Comparison of ENCODE assay signal across 1 cellular context in the genomic region with DNA sequence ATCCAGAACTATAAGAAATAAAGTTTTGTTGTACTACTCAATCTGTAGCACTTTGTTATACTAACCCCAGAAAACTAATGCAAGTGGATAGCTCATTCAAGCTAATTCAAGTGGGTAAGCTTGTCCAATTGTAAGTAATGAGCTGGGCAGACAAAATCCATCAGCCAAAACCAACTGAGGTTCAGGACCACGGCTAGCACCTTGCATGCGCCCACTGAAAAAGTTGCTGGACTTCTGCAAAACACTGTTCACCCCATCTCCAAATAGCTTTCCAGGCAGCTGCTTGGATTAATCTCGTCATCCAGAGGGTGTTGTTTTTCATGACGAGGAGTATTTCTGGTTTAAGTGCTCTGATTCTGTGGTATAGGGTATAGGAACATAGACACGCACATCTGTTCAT.
TF ChIP-seq lines count a peak whose summit lies in the region.

No MANE protein-coding gene starts in this region.

TF ChIP-seq in HCT116, 20 proteins besides CTCF, POLR2A, EP300 and RAD21 (continued from another document):
- TF ChIP-seq REST (IDR thresholded peaks at IDR 0.05; ENCODE audit: low read depth), result peak; percentile 34
